In genomic region chr3:14124223-14124614, GRCh38 we compare ENCODE assay signal across 8 cellular contexts. TPM values are rescaled to one million over a fixed set of nuclear protein-coding genes. Genes with fewer than 3 reads are reported as not detected.
A peak's percentile ranks its signal among the peaks of the same experiment; 100 is the strongest.
DNase-seq lines count a peak whose midpoint lies in the region; ATAC-seq and TF ChIP-seq lines count a peak whose summit lies in the region.

No MANE protein-coding gene starts in this region.

- WGBS in HUES64 = under 1% methylated on average over 37 of the region's 37 CpGs

- TF ChIP-seq CTCF in brain (conservative IDR thresholded peaks at IDR 0.05) = no peak

- peak; percentile 58 to 61 for DNase-seq in stimulated activated CD4-positive, alpha-beta T cell treated with anti-CD3 and anti-CD28 coated beads, Interleukin-12 subunit alpha, Interleukin-12 subunit beta, amount 100 ng/mL, for 24 hours (ENCODE audit: low read depth in 2 of 2)
- no peak for DNase-seq in NCI-H2196 treated with DMSO at 0.1 percent for 48 hours (lab: John Stamatoyannopoulos, UW; ENCODE audit: unreplicated experiment)

- H3K27me3 ChIP-seq in HUES64 (ENCODE audit: insufficient read depth, low read length) = no peaks in the 10 kb centered on the region

- H3K27me3 Mint-ChIP-seq in T-helper 1 cell treated with Interleukin-12 subunit alpha and Interleukin-12 subunit beta and Interleukin-4 antibody, amounts not matched to agents 30 μg/mL and 1 μg/mL, for 36 hours (ENCODE audit: low read depth) = no peaks in the 10 kb centered on the region
- H3K27me3 Mint-ChIP-seq in brain = peaks cover 13% of the 10 kb centered on the region

- H3K4me3 Mint-ChIP-seq in T-helper 1 cell treated with Interleukin-12 subunit alpha and Interleukin-12 subunit beta and Interleukin-4 antibody, amounts not matched to agents 30 μg/mL and 1 μg/mL, for 36 hours = peak overlapping the region; percentile 85
- peak overlapping the region; percentile 92 to 100 (median 100) for H3K4me3 Mint-ChIP-seq in brain

- no peaks in the 10 kb centered on the region for H3K9me3 Mint-ChIP-seq in T-helper 1 cell treated with Interleukin-12 subunit alpha and Interleukin-12 subunit beta and Interleukin-4 antibody, amounts not matched to agents 30 μg/mL and 1 μg/mL, for 36 hours
- H3K9me3 Mint-ChIP-seq in brain = no peaks in the 10 kb centered on the region

- H3K4me1 ChIP-seq in ES-I3 (ENCODE audit: insufficient read depth, low read length) (peaks cover 26% of the 10 kb centered on the region), HUES64 (ENCODE audit: insufficient read depth, low read length) (peaks cover 26% of the 10 kb centered on the region; the same call in 1 of the 2 replicates)

- H3K9ac ChIP-seq in ES-I3 (ENCODE audit: low read depth, low read length) (peak overlapping the region; percentile 74), HUES64 (ENCODE audit: low read depth, low read length) (peak overlapping the region; percentile 81)

- H3K27ac ChIP-seq in HUES64 (ENCODE audit: low read depth, low read length) = peak overlapping the region; percentile 47; the same call in 1 of the 2 replicates

- peak overlapping the region; percentile 86 for H3K27ac Mint-ChIP-seq in T-helper 1 cell treated with Interleukin-12 subunit alpha and Interleukin-12 subunit beta and Interleukin-4 antibody, amounts not matched to agents 30 μg/mL and 1 μg/mL, for 36 hours
- peak overlapping the region; percentile 72 to 100 (median 89) for H3K27ac Mint-ChIP-seq in brain

- peaks cover 56% of the 10 kb centered on the region for H3K4me1 Mint-ChIP-seq in T-helper 1 cell treated with Interleukin-12 subunit alpha and Interleukin-12 subunit beta and Interleukin-4 antibody, amounts not matched to agents 30 μg/mL and 1 μg/mL, for 36 hours (ENCODE audit: low read depth)
- H3K4me1 Mint-ChIP-seq in brain = peaks cover 48% of the 10 kb centered on the region

- H3K36me3 Mint-ChIP-seq in T-helper 1 cell treated with Interleukin-12 subunit alpha and Interleukin-12 subunit beta and Interleukin-4 antibody, amounts not matched to agents 30 μg/mL and 1 μg/mL, for 36 hours (ENCODE audit: low read depth) = peaks cover 37% of the 10 kb centered on the region
- H3K36me3 Mint-ChIP-seq in brain = peaks cover 33% of the 10 kb centered on the region

- peaks cover 14% of the 10 kb centered on the region for H3K36me3 ChIP-seq in ES-I3 (ENCODE audit: insufficient read depth, low read length)
- peaks cover 35% of the 10 kb centered on the region for H3K36me3 ChIP-seq in HUES64 (ENCODE audit: insufficient read depth, low read length)

- H3K4me3 ChIP-seq in HUES64 (ENCODE audit: low read length) (peak overlapping the region; percentile 95), iPS-18c (ENCODE audit: insufficient read depth, low read depth, low read length) (peak overlapping the region; percentile 95)

- peak; percentile 54 for ATAC-seq in GM21528 (IDR thresholded peaks at IDR 0.05; ENCODE audit: low FRiP score, unreplicated experiment)

- 0 out of 2 replicates have a peak, but pooled peaks cover under 1% of the 10 kb centered on the region for H3K9me3 ChIP-seq in ES-I3 (ENCODE audit: control insufficient read depth, insufficient read depth, low read length)
- H3K9me3 ChIP-seq in HUES64 (ENCODE audit: insufficient read depth, low read depth, low read length) = no peaks in the 10 kb centered on the region; the same call in 1 of the 2 replicates
- no peaks in the 10 kb centered on the region for H3K9me3 ChIP-seq in iPS-18c (ENCODE audit: control insufficient read depth, insufficient read depth, low read length)

RNA-seq across cellular contexts. Expression of gene CHCHD4, which starts 0.5 kb away (rescaled TPM):
- polyA plus RNA-seq in HUES64 (2013, experiment 1 of 2) = 26.9 TPM
- polyA plus RNA-seq in HUES64 (2013, experiment 2 of 2) = 25.5 TPM
- 13.3 TPM for polyA plus RNA-seq in brain (ENCODE audit: insufficient read depth, low read depth, low replicate concordance)

RNA-seq across cellular contexts. Expression of gene TMEM43, which starts 0.6 kb away (rescaled TPM):
- polyA plus RNA-seq in HUES64 (2013, experiment 1 of 2) = 30.5 TPM
- polyA plus RNA-seq in HUES64 (2013, experiment 2 of 2) = 25.1 TPM
- polyA plus RNA-seq in brain (ENCODE audit: insufficient read depth, low read depth, low replicate concordance) = 36.2 TPM

RNA-seq across cellular contexts. Expression of gene XPC, which starts 54.2 kb away (rescaled TPM):
- 19.8 TPM for polyA plus RNA-seq in HUES64 (2013, experiment 1 of 2)
- 24.8 TPM for polyA plus RNA-seq in HUES64 (2013, experiment 2 of 2)
- polyA plus RNA-seq in brain (ENCODE audit: insufficient read depth, low read depth, low replicate concordance) = 18.6 TPM

RNA-seq across cellular contexts. Expression of gene LSM3, which starts 54.4 kb away (rescaled TPM):
- 32.6 TPM for polyA plus RNA-seq in HUES64 (2013, experiment 1 of 2)
- polyA plus RNA-seq in HUES64 (2013, experiment 2 of 2) = 32.6 TPM
- polyA plus RNA-seq in brain (ENCODE audit: insufficient read depth, low read depth, low replicate concordance) = 13.2 TPM
